ENCODE assay signal across 17 cellular contexts in the genomic region with DNA sequence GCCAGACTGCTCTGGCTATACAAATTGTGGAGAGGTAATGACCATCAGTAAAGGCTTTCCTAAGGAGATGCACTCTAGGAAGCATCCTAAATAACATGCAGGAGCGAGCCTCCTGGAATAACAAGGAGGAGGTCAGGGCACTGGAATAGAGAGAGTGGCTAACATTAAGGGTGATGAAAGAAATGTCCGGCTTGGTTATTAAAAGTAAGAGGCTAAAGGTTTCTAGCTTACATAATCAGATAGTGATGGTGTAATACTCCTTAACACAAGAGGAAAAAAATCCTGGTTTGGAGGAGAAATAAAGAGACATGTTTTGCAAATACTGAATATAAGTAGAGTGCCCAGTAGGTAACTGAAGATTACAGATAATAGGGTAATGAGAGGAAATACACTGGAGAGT.
DNase-seq lines count a peak whose midpoint lies in the region; ATAC-seq lines count a peak whose summit lies in the region.
"Had no signal": no experiment of that assay in that cellular context is flagged by ENCODE, and none has a peak within 500 bp of the region (broad histone marks: within the 10 kb centered on the region; RNA-seq: fewer than 3 reads in every experiment).

No MANE protein-coding gene starts in this region.

- H3K4me3 ChIP-seq in adipocyte (ENCODE audit: low read length) (no peak overlapping the region), subcutaneous abdominal adipose tissue (ENCODE audit: low read depth in 1 of 5, low read length in 5 of 5) (no peak overlapping the region)

- H3K27me3 ChIP-seq in adipocyte (replicated peaks; ENCODE audit: control insufficient read depth, insufficient read depth, low read length) (no peaks in the 10 kb centered on the region), subcutaneous abdominal adipose tissue (ENCODE audit: control insufficient read depth in 5 of 5, insufficient read depth in 4 of 5, low read length in 5 of 5) (no peaks in the 10 kb centered on the region)

- DNase-seq in GM03348 (ENCODE audit: low spot score) (peak; percentile 1), adipocyte (ENCODE audit: low read depth) (peak; percentile 15), left lobe of liver (ENCODE audit: low spot score) (no peak)
- DNase-seq: C1 segment of cervical spinal cord; CD8-positive, alpha-beta T cell; DMS153; Karpas-422; NCI-H1694 treated with DMSO at 0.1 percent for 48 hours; NCI-H2081 treated with DMSO at 0.1 percent for 48 hours; NCI-H446; NCI-H526; OCI-M1; SHP77 had no signal

- H3K9ac ChIP-seq in adipocyte (ENCODE audit: low read length) (no peak overlapping the region), subcutaneous abdominal adipose tissue (ENCODE audit: low read length in 5 of 5) (no peak overlapping the region)

- H3K4me1 ChIP-seq in adipocyte (ENCODE audit: control insufficient read depth, insufficient read depth, low read length) (peaks cover 21% of the 10 kb centered on the region), subcutaneous abdominal adipose tissue (ENCODE audit: control insufficient read depth in 5 of 5, insufficient read depth in 5 of 5, low read length in 5 of 5) (peaks cover 0 to 9% (median 2%) of the 10 kb centered on the region in 5 donors)

- peak overlapping the region; percentile 32 for H3K27ac ChIP-seq in subcutaneous abdominal adipose tissue (ENCODE audit: low read depth, low read length)

- no peaks in the 10 kb centered on the region for H3K9me3 ChIP-seq in adipocyte (ENCODE audit: control insufficient read depth, low read length)
- no peaks in the 10 kb centered on the region for H3K9me3 ChIP-seq in subcutaneous abdominal adipose tissue (ENCODE audit: control insufficient read depth in 5 of 5, low read length in 5 of 5)

- peak; percentile 76 for ATAC-seq in left lobe of liver
- no peak for ATAC-seq in HG03469 (IDR thresholded peaks at IDR 0.05; ENCODE audit: unreplicated experiment)
- no peak for ATAC-seq in GM19455 (IDR thresholded peaks at IDR 0.05; ENCODE audit: unreplicated experiment)
- no peak for ATAC-seq in GM21390 (IDR thresholded peaks at IDR 0.05; ENCODE audit: unreplicated experiment)
- ATAC-seq: CD8-positive, alpha-beta T cell had no signal

- H3K36me3 ChIP-seq in adipocyte (ENCODE audit: control insufficient read depth, insufficient read depth, low read length, severe bottlenecking): no peaks in the 10 kb centered on the region
- no peaks in the 10 kb centered on the region for H3K36me3 ChIP-seq in subcutaneous abdominal adipose tissue (ENCODE audit: control insufficient read depth in 5 of 5, insufficient read depth in 5 of 5, low read length in 5 of 5)
